In genomic region chrX:107029752-107030151, GRCh38 we compare ENCODE assay signal across 20 cellular contexts. TPM values are rescaled to one million over a fixed set of nuclear protein-coding genes. Genes with fewer than 3 reads are reported as not detected.
DNase-seq lines count a peak whose midpoint lies in the region; ATAC-seq, FAIRE-seq and TF ChIP-seq lines count a peak whose summit lies in the region.
"Had no signal": no experiment of that assay in that cellular context is flagged by ENCODE, and none has a peak within 500 bp of the region (broad histone marks: within the 10 kb centered on the region; RNA-seq: fewer than 3 reads in every experiment).

No MANE protein-coding gene starts in this region.

- H3K9me1 ChIP-seq in IMR-90 (ENCODE audit: insufficient read depth, low read length) (no peaks in the 10 kb centered on the region), K562 (ENCODE audit: control insufficient read depth, insufficient read depth, low read length) (no peaks in the 10 kb centered on the region)

- ATAC-seq in A549 (no peak), IMR-90 (ENCODE audit: low read depth) (no peak), K562 (no peak), HG02973 (IDR thresholded peaks at IDR 0.05; ENCODE audit: unreplicated experiment) (no peak)
- ATAC-seq: CD8-positive, alpha-beta T cell had no signal

- H4K12ac ChIP-seq in trophoblast cell (ENCODE audit: low read depth, low read length), result no peak overlapping the region

- no peak overlapping the region for H4K5ac ChIP-seq in IMR-90 (ENCODE audit: low read depth, low read length)

- H3K4me2 ChIP-seq in A549 (no peak overlapping the region), IMR-90 (ENCODE audit: low read depth, low read length) (no peak overlapping the region), K562 (ENCODE audit: insufficient read depth, low read length) (no peak overlapping the region), trophoblast cell (ENCODE audit: low read length) (no peak overlapping the region)
- H3K4me2 ChIP-seq: BLaER1 treated with 17β-estradiol and CSF1 and Interleukin-3, amounts not matched to agents 10 nM and 100 nM had no signal

- no TSS peak for BruUV-seq in IMR-90 (replicated peaks; lab: Mats Ljungman, UMichigan)
- no TSS peak for BruUV-seq in K562 (replicated peaks; lab: Mats Ljungman, UMichigan)

- H4K20me1 ChIP-seq in IMR-90 (ENCODE audit: insufficient read depth, low read length) (no peaks in the 10 kb centered on the region), K562 (replicated peaks; ENCODE audit: control insufficient read depth, insufficient read depth, low read length) (no peaks in the 10 kb centered on the region)
- H4K20me1 ChIP-seq: BLaER1 treated with 17β-estradiol and CSF1 and Interleukin-3, amounts not matched to agents 10 nM and 100 nM had no signal

- no peaks in the 10 kb centered on the region; the same call in none of the 2 replicates for H3K27me3 ChIP-seq in IMR-90 (ENCODE audit: control insufficient read depth, insufficient read depth, low read length)
- no peaks in the 10 kb centered on the region; a peak in 1 of 5 replicates for H3K27me3 ChIP-seq in K562 (ENCODE audit: control insufficient read depth in 2 of 2, insufficient read depth in 2 of 2, low read length in 2 of 2)
- no peaks in the 10 kb centered on the region for H3K27me3 ChIP-seq in trophoblast cell (ENCODE audit: insufficient read depth, low read length)

- no peaks in the 10 kb centered on the region for H3K36me3 ChIP-seq in IMR-90 (ENCODE audit: control insufficient read depth, insufficient read depth, low read length)
- H3K36me3 ChIP-seq in K562 (ENCODE audit: control insufficient read depth, insufficient read depth, low read length), result no peaks in the 10 kb centered on the region
- H3K36me3 ChIP-seq in trophoblast cell (ENCODE audit: control insufficient read depth in 1 of 2, insufficient read depth in 2 of 2, low read length in 2 of 2), result no peaks in the 10 kb centered on the region
- H3K36me3 ChIP-seq: BLaER1 treated with 17β-estradiol and CSF1 and Interleukin-3, amounts not matched to agents 10 nM and 100 nM had no signal

- H4K8ac ChIP-seq in IMR-90 (ENCODE audit: low read depth in 2 of 2, low read length in 2 of 2), result no peak overlapping the region
- no peak overlapping the region for H4K8ac ChIP-seq in trophoblast cell (ENCODE audit: low read depth, low read length)

- no peak overlapping the region for H3K18ac ChIP-seq in IMR-90 (ENCODE audit: low read depth, low read length)
- H3K18ac ChIP-seq in trophoblast cell (ENCODE audit: low read length), result no peak overlapping the region

- H3K14ac ChIP-seq in IMR-90 (replicated peaks; ENCODE audit: low read depth, low read length), result no peak overlapping the region
- no peak overlapping the region for H3K14ac ChIP-seq in trophoblast cell (ENCODE audit: low read length)

- FAIRE-seq in A549 (lab: Jason Lieb, UNC), result no peak
- FAIRE-seq in K562 (lab: Jason Lieb, UNC), result no peak
- FAIRE-seq: A204.1, D721Med, G401.6, GM12891, GM19239 had no signal

- H3K9me3 ChIP-seq in A549 (no peaks in the 10 kb centered on the region), IMR-90 (ENCODE audit: control insufficient read depth, insufficient read depth, low read length) (no peaks in the 10 kb centered on the region), K562 (replicated peaks; ENCODE audit: control insufficient read depth, insufficient read depth, low read depth, low read length) (no peaks in the 10 kb centered on the region), trophoblast cell (ENCODE audit: insufficient read depth, low read depth, low read length) (no peaks in the 10 kb centered on the region)
- H3K9me3 ChIP-seq: BLaER1 treated with 17β-estradiol and CSF1 and Interleukin-3, amounts not matched to agents 10 nM and 100 nM; Caco-2 had no signal

- H2BK120ac ChIP-seq in IMR-90 (ENCODE audit: low read depth, low read length) (no peak overlapping the region), trophoblast cell (ENCODE audit: insufficient read depth, low read length, poor library complexity) (no peak overlapping the region)

- no peak overlapping the region for H2AK9ac ChIP-seq in IMR-90 (replicated peaks; ENCODE audit: low read depth, low read length, poor library complexity)

- no peaks in the 10 kb centered on the region for H3K79me1 ChIP-seq in IMR-90 (ENCODE audit: low read depth in 1 of 2, low read length in 2 of 2)
- no peaks in the 10 kb centered on the region for H3K79me1 ChIP-seq in trophoblast cell (ENCODE audit: low read length)

- H3K4me1 ChIP-seq in A549 (no peaks in the 10 kb centered on the region), IMR-90 (ENCODE audit: control insufficient read depth, insufficient read depth, low read length) (no peaks in the 10 kb centered on the region), K562 (replicated peaks in 1 of 2; ENCODE audit: control insufficient read depth in 2 of 2, insufficient read depth in 2 of 2, low read length in 2 of 2) (no peaks in the 10 kb centered on the region), trophoblast cell (ENCODE audit: control insufficient read depth in 1 of 2, insufficient read depth in 2 of 2, low read length in 2 of 2) (no peaks in the 10 kb centered on the region)
- H3K4me1 ChIP-seq: BLaER1 treated with 17β-estradiol and CSF1 and Interleukin-3, amounts not matched to agents 10 nM and 100 nM; Caco-2 had no signal

- POLR2A ChIA-PET in A549 (lab: Yijun Ruan, JAX) (no interaction called here), IMR-90 (lab: Charles Lee; ENCODE audit: unreplicated experiment) (no interaction called here), K562 (lab: Yijun Ruan, JAX) (interaction anchor here (0.6 kb wide), 1 partner anchor 361 kb away, joined by 4 read pairs; no protein-coding TSS in a partner anchor)

- TF ChIP-seq EP300 in A549 (IDR thresholded peaks at IDR 0.05) (no peak), K562 (IDR thresholded peaks at IDR 0.05; ENCODE audit: low read length) (no peak)

- DNase-seq in A549 (ENCODE audit: low read depth in 1 of 2, low spot score in 1 of 2) (no peak), IMR-90 (no peak), K562 (ENCODE audit: extremely low read depth in 1 of 4, low spot score in 3 of 4) (no peak), trophoblast cell (no peak)
- DNase-seq: 8988T; AML-193; Caco-2; Calu3; CD4-positive, alpha-beta T cell; CD8-positive, alpha-beta T cell; DMS79 treated with DMSO at 0.1 percent for 48 hours; GF-D8 had no signal

- H2BK5ac ChIP-seq in IMR-90 (ENCODE audit: low read depth, low read length, poor library complexity, severe bottlenecking) (no peak overlapping the region), trophoblast cell (ENCODE audit: low read depth, low read length, poor library complexity) (no peak overlapping the region)

- no peak overlapping the region for H2BK12ac ChIP-seq in trophoblast cell (ENCODE audit: low read length)

- TF ChIP-seq CTCF in A549 (IDR thresholded peaks at IDR 0.05) (no peak), IMR-90 (conservative IDR thresholded peaks at IDR 0.05; ENCODE audit: low read depth, low read length) (no peak), K562 (IDR thresholded peaks at IDR 0.05 in 2 of 3, conservative IDR thresholded peaks at IDR 0.05 in 1 of 3; ENCODE audit: insufficient read depth in 2 of 3, low read depth in 1 of 3, low read length in 3 of 3) (no peak)

- in situ Hi-C loops in IMR-90 (cut with MboI; ENCODE audit: low sequenced_read_pairs) (no loop called here), K562 (cut with MboI) (no loop called here)

- WGBS in A549 (ENCODE audit: missing lambda C conversion rate), result 10% methylated on average over 1 of the region's 1 CpG
- no CpG with 5 or more reads among the region's 1 CpG for WGBS in IMR-90 (ENCODE audit: extremely low coverage in 2 of 2, insufficient read length in 1 of 2), 2 experiments
- WGBS in K562 (ENCODE audit: insufficient coverage, low coverage, missing lambda C conversion rate), result 0% methylated on average over 1 of the region's 1 CpG
- WGBS in trophoblast cell (ENCODE audit: extremely low coverage, insufficient coverage, insufficient read length), result no CpG with 5 or more reads among the region's 1 CpG

- H3K9ac ChIP-seq in IMR-90 (ENCODE audit: low read depth, low read length) (no peak overlapping the region), K562 (ENCODE audit: insufficient read depth in 1 of 2, low read depth in 2 of 2, low read length in 2 of 2) (no peak overlapping the region), trophoblast cell (ENCODE audit: low read length) (no peak overlapping the region)
- H3K9ac ChIP-seq: BLaER1 treated with 17β-estradiol and CSF1 and Interleukin-3, amounts not matched to agents 10 nM and 100 nM had no signal

- dilution Hi-C loops in IMR-90 (cut with HindIII; ENCODE audit: low sequenced_read_pairs, unreplicated experiment), result no loop called here

- CTCF ChIA-PET in A549 (lab: Yijun Ruan, JAX) (interaction anchor here (0.6 to 4.4 kb wide), 5 partner anchors 9 to 399 kb away, joined by 3 to 13 read pairs (median 3); no protein-coding TSS in a partner anchor), IMR-90 (lab: Yijun Ruan, JAX) (no interaction called here), K562 (lab: Yijun Ruan, JAX; ENCODE audit: low intra/inter-chr PET ratio) (no interaction called here)

- TF ChIP-seq RAD21 in A549 (conservative IDR thresholded peaks at IDR 0.05 in 1 of 2, IDR thresholded peaks at IDR 0.05 in 1 of 2) (no peak), IMR-90 (IDR thresholded peaks at IDR 0.05; ENCODE audit: low read length) (no peak), K562 (CRISPR knock-in tag; conservative IDR thresholded peaks at IDR 0.05 in 1 of 2, IDR thresholded peaks at IDR 0.05 in 1 of 2) (no peak)

- no peak overlapping the region for H3K4ac ChIP-seq in IMR-90 (ENCODE audit: low read depth, low read length)
- H3K4ac ChIP-seq in trophoblast cell (ENCODE audit: low read depth, low read length), result no peak overlapping the region

- TF ChIP-seq POLR2A in A549 (IDR thresholded peaks at IDR 0.05; ENCODE audit: low read length), result no peak
- no peak for TF ChIP-seq POLR2A in IMR-90 (IDR thresholded peaks at IDR 0.05; ENCODE audit: low read depth, low read length)
- TF ChIP-seq POLR2A in K562 (conservative IDR thresholded peaks at IDR 0.05), result no peak

- no peak overlapping the region for H3K56ac ChIP-seq in IMR-90 (ENCODE audit: extremely low read depth, insufficient read depth, low read length)

- no peak overlapping the region for H3K27ac ChIP-seq in A549
- no peak overlapping the region for H3K27ac ChIP-seq in IMR-90 (ENCODE audit: insufficient read depth, low read length)
- no peak overlapping the region for H3K27ac ChIP-seq in K562 (ENCODE audit: extremely low read depth, low read depth, low read length)
- no peak overlapping the region for H3K27ac ChIP-seq in trophoblast cell (ENCODE audit: low read depth, low read length)
- H3K27ac ChIP-seq: BLaER1 treated with 17β-estradiol and CSF1 and Interleukin-3, amounts not matched to agents 10 nM and 100 nM; C4-2B had no signal

- H2AK5ac ChIP-seq in IMR-90 (ENCODE audit: low read depth, low read length) (no peak overlapping the region), trophoblast cell (ENCODE audit: low read length) (no peak overlapping the region)

- H2BK20ac ChIP-seq in IMR-90 (ENCODE audit: low read depth, low read length), result no peak overlapping the region

- no peaks in the 10 kb centered on the region for H3K79me2 ChIP-seq in K562 (ENCODE audit: control insufficient read depth, insufficient read depth, low read length)
- H3K79me2 ChIP-seq in trophoblast cell (ENCODE audit: control insufficient read depth, insufficient read depth, low read length, poor library complexity), result no peaks in the 10 kb centered on the region

- H2BK15ac ChIP-seq in IMR-90 (ENCODE audit: low read depth, low read length), result no peak overlapping the region

- H2AFZ ChIP-seq in IMR-90 (replicated peaks; ENCODE audit: low read length, poor library complexity) (no peak overlapping the region), K562 (ENCODE audit: low read depth, low read length) (no peak overlapping the region), trophoblast cell (ENCODE audit: insufficient read depth, low read length, poor library complexity) (no peak overlapping the region)

- H3K23ac ChIP-seq in IMR-90 (ENCODE audit: low read depth, low read length) (no peak overlapping the region), trophoblast cell (ENCODE audit: low read length) (no peak overlapping the region)

- no peak overlapping the region for H3K4me3 ChIP-seq in A549
- H3K4me3 ChIP-seq in IMR-90 (ENCODE audit: insufficient read depth, low read depth, low read length), result no peak overlapping the region
- H3K4me3 ChIP-seq in K562, result no peak overlapping the region
- H3K4me3 ChIP-seq in trophoblast cell (ENCODE audit: low read depth, low read length), result no peak overlapping the region
- H3K4me3 ChIP-seq: BLaER1 treated with 17β-estradiol and CSF1 and Interleukin-3, amounts not matched to agents 10 nM and 100 nM had no signal

- no peak overlapping the region for H4K91ac ChIP-seq in IMR-90 (ENCODE audit: insufficient read depth, low read depth, low read length)
- no peak overlapping the region for H4K91ac ChIP-seq in trophoblast cell (ENCODE audit: low read depth, low read length)

- intact Hi-C loops in IMR-90 (cut with micrococcal nuclease) (loop anchor here (5.0 to 10.0 kb wide), 4 partner anchors 135 to 975 kb away; no protein-coding TSS in a partner anchor), K562 (cut with micrococcal nuclease) (loop anchor here (5.0 to 10.0 kb wide), 2 partner anchors 135 to 863 kb away; no protein-coding TSS in a partner anchor)

RNA-seq across cellular contexts. Expression of gene MORC4, which starts 29.7 kb away (rescaled TPM):
- polyA plus RNA-seq in A549 (2011; rRNA removed) (91.1 and 98.2 TPM in 2 replicates), A549 (2017; fragmentation: RNase III; extraction: RNeasy Plus Mini Kit Qiagen cat#74134 plus additional on column Dnase treatment) (71.1 to 75.7 TPM (median 72.8 TPM) in 3 replicates), IMR-90 (2012; rRNA removed) (13.6 and 17.5 TPM in 2 replicates), K562 (2011; rRNA removed) (0.06 and 0.11 TPM in 2 replicates), K562 (2014; fragmentation: Illumina TruSeq; extraction: Trizol) (0.13 TPM in 1 of 2 replicates, not detected in the other), K562 (2014; fragmentation: Nextera tagmentation; extraction: Ambion mirVana) (under 1 TPM; 0.04 TPM), K562 (2014; rRNA removed) (0.18 and 0.53 TPM in 2 replicates)
- 17.0 and 17.4 TPM in 2 replicates for polyA plus RNA-seq in A549 (2012; cell fraction: cytosol; rRNA removed)
- polyA plus RNA-seq in A549 (2012; cell fraction: nucleus; rRNA removed), result 13.0 and 17.9 TPM in 2 replicates
- 49.6 and 56.1 TPM in 2 replicates for polyA minus RNA-seq in A549 (2011; rRNA and poly(A)+ RNA removed)
- total RNA-seq in IMR-90 (2012; rRNA removed) (33.1 and 34.2 TPM in 2 replicates), K562 (2014; rRNA removed) (0.16 and 0.32 TPM in 2 replicates), K562 (2014; rRNA removed; fragmentation: Illumina TruSeq; extraction: Trizol) (0.18 and 0.41 TPM in 2 replicates), K562 (2015; rRNA removed; fragmentation: Illumina TruSeq; extraction: Trizol) (0.11 and 0.18 TPM in 2 replicates), K562 (2021) (0.13 and 0.40 TPM in 2 replicates)
- polyA plus RNA-seq in IMR-90 (2012; cell fraction: cytosol; rRNA removed), result 3.7 and 4.5 TPM in 2 replicates
- 4.6 and 29.1 TPM in 2 replicates for polyA plus RNA-seq in IMR-90 (2012; cell fraction: nucleus; rRNA removed; ENCODE audit: low replicate concordance)
- 0.12 and 0.76 TPM in 2 replicates for total RNA-seq in K562 (2011; cell fraction: chromatin; rRNA removed; ENCODE audit: low replicate concordance)
- total RNA-seq in K562 (2011; cell fraction: nucleolus; rRNA removed), result 0.13 and 0.17 TPM in 2 replicates
- 0.29 TPM in 1 of 2 replicates, not detected in the other for total RNA-seq in K562 (2011; cell fraction: nucleoplasm; rRNA removed)
- 0.01 and 0.04 TPM in 2 replicates for polyA plus RNA-seq in K562 (2011; cell fraction: cytosol; rRNA removed)
- 0.16 and 0.24 TPM in 2 replicates for polyA plus RNA-seq in K562 (2011; cell fraction: nucleus; rRNA removed)
- 0.23 and 0.68 TPM in 2 replicates for polyA plus RNA-seq in K562 (2012)
- 0.18 and 0.25 TPM in 2 replicates for polyA minus RNA-seq in K562 (2011; rRNA and poly(A)+ RNA removed)
- polyA minus RNA-seq in K562 (2011; cell fraction: cytosol; rRNA and poly(A)+ RNA removed), result not detected in 2 replicates
- 0.44 TPM in 1 of 2 replicates, not detected in the other for polyA minus RNA-seq in K562 (2011; cell fraction: nucleus; rRNA and poly(A)+ RNA removed)
- polyA plus RNA-seq in trophoblast cell (2013), result 14.7 and 15.9 TPM in 2 replicates

Comparison
In these comparisons a context has a peak if more than half of its experiments do, and no peak if none do; other contexts are left out.
1. Of the 35 proteins assayed by ChIP-seq in both K562 and A549: peak only in K562: none; only in A549: MAFK; in both: none; in neither: 34.